ENCODE assay signal across 8 cellular contexts in genomic region chr12:122887817-122888212, GRCh38. TPM values are rescaled to one million over a fixed set of nuclear protein-coding genes. Genes with fewer than 3 reads are reported as not detected.
A peak's percentile ranks its signal among the peaks of the same experiment; 100 is the strongest.
DNase-seq lines count a peak whose midpoint lies in the region; ATAC-seq and TF ChIP-seq lines count a peak whose summit lies in the region.

No MANE protein-coding gene starts in this region.

- H3K4me1 Mint-ChIP-seq in activated CD4-positive, alpha-beta T cell treated with anti-CD3 and anti-CD28 coated beads for 36 hours: peaks cover 79% of the 10 kb centered on the region

- H3K27ac Mint-ChIP-seq in activated CD4-positive, alpha-beta T cell treated with anti-CD3 and anti-CD28 coated beads for 36 hours: peak overlapping the region; percentile 90

- peak overlapping the region; percentile 66 for H3K4me3 Mint-ChIP-seq in activated CD4-positive, alpha-beta T cell treated with anti-CD3 and anti-CD28 coated beads for 36 hours

- H3K4me3 ChIP-seq in HL-60 (replicated peaks; ENCODE audit: insufficient read depth, low read length) (peak overlapping the region; percentile 17), endocrine pancreas (ENCODE audit: control insufficient read depth, insufficient read depth, low read length) (peak overlapping the region; percentile 56), subcutaneous abdominal adipose tissue (ENCODE audit: low read depth in 1 of 5, low read length in 5 of 5) (peak overlapping the region in 2 of 5 donors; percentile 1 to 63)

- intact Hi-C loops in activated CD4-positive, alpha-beta T cell treated with anti-CD3 and anti-CD28 coated beads for 36 hours (cut with DNase I, micrococcal nuclease): loop anchor here (1.0 to 10.0 kb wide), 11 partner anchors 7 to 824 kb away; partner anchors contain the start of genes ATP6V0A2 (in 1 of the 2), MPHOSPH9 (in 1 of the 2), MTRFR (in 1 of the 2) and VPS37B (in 1 of the 2)

- H3K27me3 ChIP-seq in HL-60 (ENCODE audit: insufficient read depth, poor library complexity, severe bottlenecking) (no peaks in the 10 kb centered on the region), endocrine pancreas (ENCODE audit: control insufficient read depth, insufficient read depth, low read length) (no peaks in the 10 kb centered on the region), subcutaneous abdominal adipose tissue (ENCODE audit: control insufficient read depth in 5 of 5, insufficient read depth in 4 of 5, low read length in 5 of 5) (no peaks in the 10 kb centered on the region)

- H3K9ac ChIP-seq in endocrine pancreas (ENCODE audit: control insufficient read depth, insufficient read depth, low read length) (peak overlapping the region; percentile 31), subcutaneous abdominal adipose tissue (ENCODE audit: low read length in 5 of 5) (no peak overlapping the region)

- DNase-seq in activated CD4-positive, alpha-beta T cell treated with anti-CD3 and anti-CD28 coated beads for 36 hours: no peak
- DNase-seq in activated CD4-positive, alpha-beta T cell treated with anti-CD3 and anti-CD28 coated beads for 1 hour: no peak
- no peak for DNase-seq in HL-60 (ENCODE audit: low read depth in 1 of 2, low spot score in 1 of 2)
- no peak for DNase-seq in amniotic stem cell (lab: John Stamatoyannopoulos, UW)
- DNase-seq in C1 segment of cervical spinal cord (lab: John Stamatoyannopoulos, UW): no peak

- H3K36me3 ChIP-seq in endocrine pancreas (ENCODE audit: control insufficient read depth, insufficient read depth, low read length) (no peaks in the 10 kb centered on the region), subcutaneous abdominal adipose tissue (ENCODE audit: control insufficient read depth in 5 of 5, insufficient read depth in 5 of 5, low read length in 5 of 5) (no peaks in the 10 kb centered on the region)

- no peak for TF ChIP-seq CTCF in HL-60 (IDR thresholded peaks at IDR 0.05; ENCODE audit: insufficient read depth, low read length)

- peaks cover 10% of the 10 kb centered on the region for H3K27me3 Mint-ChIP-seq in activated CD4-positive, alpha-beta T cell treated with anti-CD3 and anti-CD28 coated beads for 36 hours

- H3K4me1 ChIP-seq in endocrine pancreas (ENCODE audit: control insufficient read depth, insufficient read depth, low read length) (peaks cover 26% of the 10 kb centered on the region), subcutaneous abdominal adipose tissue (ENCODE audit: control insufficient read depth in 5 of 5, insufficient read depth in 5 of 5, low read length in 5 of 5) (peaks cover 2 to 73% (median 47%) of the 10 kb centered on the region in 5 donors)

- peak; percentile 8 for ATAC-seq in activated CD4-positive, alpha-beta T cell treated with anti-CD3 and anti-CD28 coated beads for 36 hours
- ATAC-seq in GM21786 (IDR thresholded peaks at IDR 0.05; ENCODE audit: unreplicated experiment): no peak

- peak overlapping the region; percentile 72 for H3K27ac ChIP-seq in HL-60 (replicated peaks)
- peak overlapping the region; percentile 77 for H3K27ac ChIP-seq in subcutaneous abdominal adipose tissue (ENCODE audit: low read depth, low read length)

- peaks cover 3% of the 10 kb centered on the region for H3K36me3 Mint-ChIP-seq in activated CD4-positive, alpha-beta T cell treated with anti-CD3 and anti-CD28 coated beads for 36 hours (ENCODE audit: low read depth)

- H3K9me3 Mint-ChIP-seq in activated CD4-positive, alpha-beta T cell treated with anti-CD3 and anti-CD28 coated beads for 36 hours (ENCODE audit: low read depth): no peaks in the 10 kb centered on the region

- CTCF ChIA-PET in activated CD4-positive, alpha-beta T cell treated with anti-CD3 and anti-CD28 coated beads for 36 hours (lab: Charles Lee): interaction anchor here (1.0 to 2.4 kb wide), 4 partner anchors 11 to 30 kb away, joined by 3 to 15 read pairs (median 3); no protein-coding TSS in a partner anchor

- POLR2A ChIA-PET in activated CD4-positive, alpha-beta T cell treated with anti-CD3 and anti-CD28 coated beads for 36 hours (lab: Charles Lee): interaction anchor here (1.0 kb wide), 1 partner anchor 16 kb away, joined by 4 read pairs; no protein-coding TSS in a partner anchor

- H3K9me3 ChIP-seq in endocrine pancreas (ENCODE audit: control insufficient read depth, low read length): no peaks in the 10 kb centered on the region
- no peaks in the 10 kb centered on the region for H3K9me3 ChIP-seq in subcutaneous abdominal adipose tissue (ENCODE audit: control insufficient read depth in 5 of 5, low read length in 5 of 5)

RNA-seq across cellular contexts. Expression of gene VPS37B, which starts 8.1 kb away (rescaled TPM):
- total RNA-seq in activated CD4-positive, alpha-beta T cell treated with anti-CD3 and anti-CD28 coated beads for 36 hours: 10 to 100 TPM in 1 of 2 experiments, 1 to 10 TPM in 1; 9.4 to 11.4 TPM

RNA-seq across cellular contexts. Expression of gene HIP1R, which starts 52.6 kb away (rescaled TPM):
- total RNA-seq in activated CD4-positive, alpha-beta T cell treated with anti-CD3 and anti-CD28 coated beads for 36 hours: 10 to 100 TPM; 17.1 to 20.9 TPM
